Comparison of ENCODE assay signal across 19 cellular contexts in genomic region chr10:52525761-52526160, GRCh38.
DNase-seq lines count a peak whose midpoint lies in the region; ATAC-seq, FAIRE-seq and TF ChIP-seq lines count a peak whose summit lies in the region.
"Had no signal": no experiment of that assay in that cellular context is flagged by ENCODE, and none has a peak within 500 bp of the region (broad histone marks: within the 10 kb centered on the region; RNA-seq: fewer than 3 reads in every experiment).

No MANE protein-coding gene starts in this region.

- peak overlapping the region; percentile 80 for H2AFZ ChIP-seq in HCT116 (ENCODE audit: low read depth, low read length, poor library complexity, severe bottlenecking)
- no peak overlapping the region for H2AFZ ChIP-seq in astrocyte (ENCODE audit: low read depth, low read length)

- H3K4me1 Mint-ChIP-seq in astrocyte (ENCODE audit: low read depth, unreplicated experiment), result peaks cover 18% of the 10 kb centered on the region
- H3K4me1 Mint-ChIP-seq: naive thymus-derived CD8-positive, alpha-beta T cell had no signal

- BruUV-seq in HCT116 (replicated peaks; lab: Mats Ljungman, UMichigan), result no TSS peak

- peak; percentile 51 for DNase-seq in A172 (ENCODE audit: low spot score)
- no peak for DNase-seq in HCT116 (ENCODE audit: low read depth, low spot score)
- peak; percentile 70 for DNase-seq in astrocyte (ENCODE audit: low read depth)
- peak; percentile 66 to 85 for DNase-seq in foreskin fibroblast
- no peak for DNase-seq in GM19240 (ENCODE audit: insufficient read length, low spot score)
- DNase-seq in NCI-H1930 (lab: John Stamatoyannopoulos, UW), result no peak
- DNase-seq in posterior cingulate gyrus, result no peak
- DNase-seq: 8988T; activated CD4-positive, alpha-beta T cell treated with anti-CD3 and anti-CD28 coated beads for 4 hours; activated CD8-positive, alpha-beta memory T cell treated with anti-CD3 and anti-CD28 coated beads, Interleukin-2, amount 50 U/mL, for 48 hours; Caco-2; left ventricle myocardium inferior; naive thymus-derived CD8-positive, alpha-beta T cell; retina had no signal

- TF ChIP-seq POLR2A in HCT116 (IDR thresholded peaks at IDR 0.05; ENCODE audit: borderline replicate concordance, extremely low read depth, insufficient read depth, insufficient read length), result no peak

- H3K9ac ChIP-seq in HCT116 (ENCODE audit: low read length), result no peak overlapping the region
- no peak overlapping the region for H3K9ac ChIP-seq in astrocyte (ENCODE audit: low read length)

- no peaks in the 10 kb centered on the region; a peak in 1 of 4 replicates for H3K9me3 ChIP-seq in HCT116 (ENCODE audit: control insufficient read depth in 1 of 2, insufficient read depth in 1 of 2, low read depth in 1 of 2, low read length in 2 of 2)
- no peaks in the 10 kb centered on the region for H3K9me3 ChIP-seq in astrocyte (ENCODE audit: insufficient read depth, low read depth, low read length)
- H3K9me3 ChIP-seq: Caco-2, left ventricle myocardium inferior had no signal

- no peaks in the 10 kb centered on the region for H3K79me2 ChIP-seq in HCT116 (ENCODE audit: insufficient read depth, low read length)
- no peaks in the 10 kb centered on the region for H3K79me2 ChIP-seq in astrocyte (ENCODE audit: insufficient read depth, low read length)

- POLR2A ChIA-PET in HCT116 (lab: Charles Lee), result no interaction called here

- peak overlapping the region; percentile 70 for H3K27ac Mint-ChIP-seq in astrocyte (ENCODE audit: unreplicated experiment)
- H3K27ac Mint-ChIP-seq: activated naive CD8-positive, alpha-beta T cell; naive thymus-derived CD8-positive, alpha-beta T cell had no signal

- H3K27ac ChIP-seq in HCT116 (ENCODE audit: low read depth, low read length) (peak overlapping the region; percentile 44; the same call in 1 of the 2 replicates), astrocyte (ENCODE audit: low read depth, low read length) (peak overlapping the region; percentile 49)
- H3K27ac ChIP-seq: left ventricle myocardium inferior had no signal

- CTCF ChIA-PET in HCT116 (lab: Charles Lee), result no interaction called here

- H3K27me3 ChIP-seq in HCT116 (ENCODE audit: insufficient read depth, low read length) (no peaks in the 10 kb centered on the region), astrocyte (ENCODE audit: insufficient read depth, low read length) (no peaks in the 10 kb centered on the region)

- no peak overlapping the region for H3K4me3 ChIP-seq in HCT116 (replicated peaks in 1 of 2; ENCODE audit: low read depth in 1 of 2, low read length in 2 of 2)
- no peak overlapping the region for H3K4me3 ChIP-seq in astrocyte (ENCODE audit: insufficient read depth, low read depth, low read length)
- no peak overlapping the region for H3K4me3 ChIP-seq in foreskin fibroblast (ENCODE audit: low read depth in 1 of 2, low read length in 2 of 2)
- H3K4me3 ChIP-seq: left ventricle myocardium inferior had no signal

- H3K4me2 ChIP-seq in HCT116 (ENCODE audit: low read length) (peak overlapping the region; percentile 10), astrocyte (ENCODE audit: low read length) (peak overlapping the region; percentile 70)

- TF ChIP-seq RAD21 in HCT116 (IDR thresholded peaks at IDR 0.05; ENCODE audit: low read depth), result no peak

- RAD21 ChIA-PET in HCT116 (lab: Charles Lee; ENCODE audit: low non-redundant PET in 1 of 2, low total read pairs in 2 of 2, uncharacterized antibody in 2 of 2, unreplicated experiment in 2 of 2), result no interaction called here

- no peaks in the 10 kb centered on the region for H3K27me3 Mint-ChIP-seq in astrocyte (ENCODE audit: low read depth, unreplicated experiment)
- H3K27me3 Mint-ChIP-seq: activated naive CD8-positive, alpha-beta T cell had no signal

- H3K9me3 Mint-ChIP-seq in astrocyte (ENCODE audit: unreplicated experiment), result no peaks in the 10 kb centered on the region

- no peaks in the 10 kb centered on the region for H3K9me2 ChIP-seq in HCT116 (ENCODE audit: insufficient read depth)

- H3K4me1 ChIP-seq in HCT116 (ENCODE audit: control insufficient read depth in 1 of 2, insufficient read depth in 2 of 2, low read length in 2 of 2) (peaks cover 11 to 27% of the 10 kb centered on the region in 2 experiments), astrocyte (ENCODE audit: insufficient read depth, low read length) (peaks cover 19% of the 10 kb centered on the region)
- H3K4me1 ChIP-seq: left ventricle myocardium inferior had no signal

- intact Hi-C loops in HCT116 (cut with micrococcal nuclease), result no loop called here
- intact Hi-C loops in posterior cingulate gyrus (cut with DNase I), result no loop called here

- no peak for FAIRE-seq in astrocyte (lab: Jason Lieb, UNC)
- FAIRE-seq: colon, GM18507 had no signal

- no peaks in the 10 kb centered on the region for H3K36me3 Mint-ChIP-seq in astrocyte (ENCODE audit: low read depth, unreplicated experiment)
- H3K36me3 Mint-ChIP-seq: activated naive CD8-positive, alpha-beta T cell had no signal

- no peaks in the 10 kb centered on the region for H3K36me3 ChIP-seq in HCT116 (ENCODE audit: control insufficient read depth in 1 of 2, insufficient read depth in 2 of 2, low read length in 2 of 2)
- H3K36me3 ChIP-seq in astrocyte (ENCODE audit: insufficient read depth, low read length), result no peaks in the 10 kb centered on the region
- H3K36me3 ChIP-seq: left ventricle myocardium inferior had no signal

- no peak for TF ChIP-seq CTCF in HCT116 (IDR thresholded peaks at IDR 0.05 in 2 of 3, conservative IDR thresholded peaks at IDR 0.05 in 1 of 3; ENCODE audit: borderline replicate concordance in 1 of 3, insufficient read depth in 1 of 3, low read depth in 2 of 3, low read length in 2 of 3)
- no peak for TF ChIP-seq CTCF in astrocyte (IDR thresholded peaks at IDR 0.05; ENCODE audit: insufficient read depth, low read depth, low read length)
- TF ChIP-seq CTCF in foreskin fibroblast (IDR thresholded peaks at IDR 0.05; ENCODE audit: low read depth, low read length), result no peak

- H3K4me3 Mint-ChIP-seq in astrocyte (ENCODE audit: unreplicated experiment), result no peak overlapping the region
- H3K4me3 Mint-ChIP-seq: activated naive CD8-positive, alpha-beta T cell; naive thymus-derived CD8-positive, alpha-beta T cell had no signal

- H4K20me1 ChIP-seq in HCT116 (ENCODE audit: insufficient read depth) (no peaks in the 10 kb centered on the region), astrocyte (ENCODE audit: insufficient read depth, low read length) (no peaks in the 10 kb centered on the region)

- no peak for ATAC-seq in HCT116
- ATAC-seq in HG03175 (IDR thresholded peaks at IDR 0.05; ENCODE audit: unreplicated experiment), result no peak
- ATAC-seq: esophagus mucosa; naive thymus-derived CD8-positive, alpha-beta T cell had no signal

TF ChIP-seq in HCT116, 20 proteins besides CTCF, POLR2A, EP300 and RAD21:
- TF ChIP-seq TCF7L2 (IDR thresholded peaks at IDR 0.05; ENCODE audit: borderline replicate concordance, extremely low read depth, insufficient read depth, insufficient read length) (no peak), SP1 (IDR thresholded peaks at IDR 0.05; ENCODE audit: low read depth) (no peak), MAX (IDR thresholded peaks at IDR 0.05) (no peak), POLR2AphosphoS5 (IDR thresholded peaks at IDR 0.05; ENCODE audit: low read depth, low read length) (no peak), SIN3A (IDR thresholded peaks at IDR 0.05; ENCODE audit: low read depth) (no peak), ELF1 (IDR thresholded peaks at IDR 0.05; ENCODE audit: borderline replicate concordance, low read depth) (no peak)
TF ChIP-seq in HCT116: peak in this region for 0.

Comparison
In these comparisons a context has a peak if more than half of its experiments do, and no peak if none do; other contexts are left out.
1. DNase-seq: peak in A172 (single experiment), astrocyte (single experiment) and foreskin fibroblast (2 of 2); none in HCT116 (single experiment), GM19240 (single experiment), NCI-H1930 (0 of 2) and posterior cingulate gyrus (0 of 10).